ENCODE assay signal across 20 cellular contexts in the genomic region with DNA sequence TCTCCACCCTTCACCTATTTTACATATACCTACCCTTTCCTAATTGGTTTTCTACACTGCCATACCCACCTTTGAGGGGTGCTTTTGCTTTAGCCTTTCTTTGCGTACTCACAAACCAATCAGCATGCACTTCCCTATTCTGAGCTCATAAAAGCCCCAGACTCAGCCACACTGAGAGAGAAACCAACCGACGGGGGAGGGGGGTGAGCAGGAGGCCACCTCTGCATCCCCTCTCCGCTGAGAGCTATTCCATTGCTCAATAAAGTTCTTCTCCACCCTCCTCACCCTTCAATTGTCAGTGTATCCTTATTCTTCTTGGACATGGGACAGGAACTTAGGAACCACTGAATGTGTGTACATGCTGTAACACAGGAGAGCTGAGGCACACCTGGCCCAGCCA. TPM values are rescaled to one million over a fixed set of nuclear protein-coding genes. Genes with fewer than 3 reads are reported as not detected.
A peak's percentile ranks its signal among the peaks of the same experiment; 100 is the strongest.
DNase-seq lines count a peak whose midpoint lies in the region; FAIRE-seq and TF ChIP-seq lines count a peak whose summit lies in the region.
"Had no signal": no experiment of that assay in that cellular context is flagged by ENCODE, and none has a peak within 500 bp of the region (broad histone marks: within the 10 kb centered on the region; RNA-seq: fewer than 3 reads in every experiment).

No MANE protein-coding gene starts in this region.

- H2AFZ ChIP-seq in Karpas-422 (ENCODE audit: low read length), result no peak overlapping the region
- H2AFZ ChIP-seq in H1 (ENCODE audit: low read length), result 0 out of 2 replicates have a peak overlapping the region, but pooled peaks have one; percentile 53
- H2AFZ ChIP-seq in trophoblast cell (ENCODE audit: insufficient read depth, low read length, poor library complexity), result no peak overlapping the region

- DNase-seq in NCI-H748 (lab: John Stamatoyannopoulos, UW; ENCODE audit: unreplicated experiment) (peak; percentile 17), NCI-H748 treated with DMSO at 0.1 percent for 48 hours (lab: John Stamatoyannopoulos, UW) (no peak), Karpas-422 (peak; percentile 46), H1 (ENCODE audit: low read depth in 1 of 2, low spot score in 2 of 2) (no peak), trophoblast cell (no peak), ACHN (no peak), NCI-H1930 (lab: John Stamatoyannopoulos, UW) (no peak)
- no peak for DNase-seq in activated CD4-positive, alpha-beta T cell treated with anti-CD3 and anti-CD28 coated beads, Interleukin-2, amount 50 U/mL, for 1 hour
- DNase-seq: Calu3; CD8-positive, alpha-beta memory T cell; DMS79; GOT3; HFFc6; NCI-H1105; NCI-H146; NCI-H2029 treated with DMSO at 0.1 percent for 48 hours; NCI-H2171; NCI-H345; NCI-H524 had no signal

- no peaks in the 10 kb centered on the region for H3K27me3 ChIP-seq in Karpas-422 (ENCODE audit: low read length)
- peaks cover 21 to 57% (median 46%) of the 10 kb centered on the region in 4 experiments for H3K27me3 ChIP-seq in H1 (replicated peaks in 1 of 4; ENCODE audit: control insufficient read depth in 3 of 4, extremely low read depth in 1 of 4, insufficient read depth in 3 of 4, low read length in 3 of 4)
- H3K27me3 ChIP-seq in trophoblast cell (ENCODE audit: insufficient read depth, low read length), result no peaks in the 10 kb centered on the region

- TF ChIP-seq RAD21 in H1 (IDR thresholded peaks at IDR 0.05 in 1 of 2, conservative IDR thresholded peaks at IDR 0.05 in 1 of 2; ENCODE audit: low read depth in 2 of 2, low read length in 2 of 2), result no peak

- TF ChIP-seq CTCF in H1 (IDR thresholded peaks at IDR 0.05; ENCODE audit: control extremely low read depth in 1 of 3, insufficient read depth in 1 of 3, low read depth in 1 of 3, low read length in 3 of 3), result no peak

- H3K79me1 ChIP-seq in H1 (ENCODE audit: low read depth, low read length) (no peaks in the 10 kb centered on the region), trophoblast cell (ENCODE audit: low read length) (no peaks in the 10 kb centered on the region)

- no peak overlapping the region for H2BK15ac ChIP-seq in H1 (ENCODE audit: low read length)

- WGBS in H1 (ENCODE audit: extremely low coverage in 1 of 2, insufficient coverage in 1 of 2, insufficient read length in 1 of 2, insufficient replicate concordance in 2 of 2, low coverage in 1 of 2, low lambda C conversion rate in 2 of 2, missing lambda C conversion rate in 1 of 2), 2 experiments, result 42% methylated on average over 4 of the region's 4 CpGs; no CpG with 5 or more reads in 1 of the 2 experiments
- no CpG with 5 or more reads among the region's 4 CpGs for WGBS in trophoblast cell (ENCODE audit: extremely low coverage, insufficient coverage, insufficient read length)

- no peaks in the 10 kb centered on the region for H3K23me2 ChIP-seq in H1 (ENCODE audit: low read depth, low read length)

- no peak overlapping the region for H2BK120ac ChIP-seq in H1 (replicated peaks; ENCODE audit: low read depth, low read length)
- H2BK120ac ChIP-seq in trophoblast cell (ENCODE audit: insufficient read depth, low read length, poor library complexity), result no peak overlapping the region

- H4K8ac ChIP-seq in H1 (ENCODE audit: extremely low read depth, insufficient read depth, low read length), result no peak overlapping the region
- H4K8ac ChIP-seq in trophoblast cell (ENCODE audit: low read depth, low read length), result no peak overlapping the region

- no peak overlapping the region for H3K14ac ChIP-seq in H1 (ENCODE audit: insufficient read length)
- no peak overlapping the region for H3K14ac ChIP-seq in trophoblast cell (ENCODE audit: low read length)

- no peak for TF ChIP-seq EP300 in H1 (IDR thresholded peaks at IDR 0.05; ENCODE audit: borderline replicate concordance in 1 of 2, low read depth in 2 of 2, low read length in 2 of 2)

- no peak overlapping the region for H4K5ac ChIP-seq in H1 (ENCODE audit: insufficient read length, low read depth, low read length)

- no peaks in the 10 kb centered on the region for H3K36me3 ChIP-seq in Karpas-422 (ENCODE audit: insufficient read depth, low read length)
- no peaks in the 10 kb centered on the region for H3K36me3 ChIP-seq in H1 (ENCODE audit: control insufficient read depth in 2 of 4, insufficient read depth in 4 of 4, low read length in 3 of 4)
- no peaks in the 10 kb centered on the region for H3K36me3 ChIP-seq in trophoblast cell (ENCODE audit: control insufficient read depth in 1 of 2, insufficient read depth in 2 of 2, low read length in 2 of 2)

- H4K91ac ChIP-seq in H1 (replicated peaks; ENCODE audit: insufficient read length, low read length), result no peak overlapping the region
- no peak overlapping the region for H4K91ac ChIP-seq in trophoblast cell (ENCODE audit: low read depth, low read length)

- H3K4me2 ChIP-seq in Karpas-422 (ENCODE audit: low read depth, low read length, poor library complexity, severe bottlenecking) (no peak overlapping the region), H1 (ENCODE audit: insufficient read depth in 1 of 2, low read depth in 2 of 2, low read length in 2 of 2) (peak overlapping the region in 1 of 2 experiments; percentile 37; a peak in 2 of 4 replicates), trophoblast cell (ENCODE audit: low read length) (no peak overlapping the region)

- H2BK5ac ChIP-seq in H1 (ENCODE audit: low read depth, low read length) (no peak overlapping the region), trophoblast cell (ENCODE audit: low read depth, low read length, poor library complexity) (no peak overlapping the region)

- CTCF ChIA-PET in H1 (lab: Charles Lee; ENCODE audit: partially characterized antibody), result interaction anchor here (0.6 to 4.1 kb wide), 4 partner anchors 10 to 159 kb away, joined by 3 to 15 read pairs (median 5); a partner anchor contains a TSS

- no peak for TF ChIP-seq POLR2A in H1 (IDR thresholded peaks at IDR 0.05; ENCODE audit: control extremely low read depth in 1 of 2, low read depth in 2 of 2, low read length in 2 of 2)

- in situ Hi-C loops in ACHN (cut with HindIII; ENCODE audit: low pct_ligation_motif_present, low pct_unique_long_range_greater_than_20kb, low sequenced_read_pairs), result no loop called here

- H2AK5ac ChIP-seq in H1 (ENCODE audit: low read depth, low read length), result no peak overlapping the region
- no peak overlapping the region for H2AK5ac ChIP-seq in trophoblast cell (ENCODE audit: low read length)

- no peak for FAIRE-seq in H1 (lab: Jason Lieb, UNC)

- H4K12ac ChIP-seq in trophoblast cell (ENCODE audit: low read depth, low read length), result no peak overlapping the region

- H3K27ac ChIP-seq in Karpas-422 (ENCODE audit: low read length) (no peak overlapping the region), H1 (ENCODE audit: low read depth, low read length) (no peak overlapping the region), trophoblast cell (ENCODE audit: low read depth, low read length) (no peak overlapping the region)
- H3K27ac ChIP-seq: C4-2B had no signal

- no peak overlapping the region for H3K56ac ChIP-seq in H1 (replicated peaks; ENCODE audit: insufficient read length, low read depth, low read length)

- H4K20me1 ChIP-seq in Karpas-422 (ENCODE audit: insufficient read depth, low read depth, low read length) (no peaks in the 10 kb centered on the region), H1 (replicated peaks in 1 of 2; ENCODE audit: control insufficient read depth in 1 of 2, insufficient read depth in 2 of 2, low read length in 2 of 2) (peaks cover 0 to 2% of the 10 kb centered on the region in 2 experiments)

- H3K4me3 ChIP-seq in Karpas-422 (ENCODE audit: low read length) (no peak overlapping the region), H1 (ENCODE audit: extremely low read depth in 1 of 4, insufficient read depth in 2 of 4, low read depth in 3 of 4, low read length in 4 of 4) (no peak overlapping the region), trophoblast cell (ENCODE audit: low read depth, low read length) (peak overlapping the region; percentile 31)

- peaks cover 8% of the 10 kb centered on the region for H3K9me3 ChIP-seq in Karpas-422 (ENCODE audit: low read length)
- peaks cover 4 to 8% of the 10 kb centered on the region in 2 experiments; a peak in 2 of 4 replicates for H3K9me3 ChIP-seq in H1 (ENCODE audit: insufficient read depth in 2 of 2, low read depth in 1 of 2, low read length in 1 of 2)
- H3K9me3 ChIP-seq in trophoblast cell (ENCODE audit: insufficient read depth, low read depth, low read length), result peaks cover 3% of the 10 kb centered on the region

- no peaks in the 10 kb centered on the region for H3K9me2 ChIP-seq in Karpas-422 (replicated peaks; ENCODE audit: insufficient read depth, low read length)

- POLR2A ChIA-PET in H1 (lab: Charles Lee; ENCODE audit: partially characterized antibody), result interaction anchor here (1.2 kb wide), 1 partner anchor 57 kb away, joined by 3 read pairs; a partner anchor contains a TSS

- H3K79me2 ChIP-seq in Karpas-422 (ENCODE audit: low read length), result no peaks in the 10 kb centered on the region
- H3K79me2 ChIP-seq in H1 (ENCODE audit: control insufficient read depth in 1 of 2, insufficient read depth in 2 of 2, low read length in 2 of 2), result no peaks in the 10 kb centered on the region
- no peaks in the 10 kb centered on the region for H3K79me2 ChIP-seq in trophoblast cell (ENCODE audit: control insufficient read depth, insufficient read depth, low read length, poor library complexity)

- H3K9ac ChIP-seq in Karpas-422 (ENCODE audit: low read length) (no peak overlapping the region), H1 (replicated peaks in 1 of 4; ENCODE audit: extremely low read depth in 1 of 4, low read depth in 3 of 4, low read length in 3 of 4) (no peak overlapping the region), trophoblast cell (ENCODE audit: low read length) (no peak overlapping the region)

- no peaks in the 10 kb centered on the region for H3K4me1 ChIP-seq in Karpas-422 (ENCODE audit: low read length)
- H3K4me1 ChIP-seq in H1 (replicated peaks in 1 of 4; ENCODE audit: control insufficient read depth in 3 of 4, insufficient read depth in 4 of 4, low read length in 3 of 4), result peaks cover 0 to 2% (median 2%) of the 10 kb centered on the region in 4 experiments; a peak in 3 of 7 replicates
- no peaks in the 10 kb centered on the region for H3K4me1 ChIP-seq in trophoblast cell (ENCODE audit: control insufficient read depth in 1 of 2, insufficient read depth in 2 of 2, low read length in 2 of 2)

- no peak overlapping the region for H3K4ac ChIP-seq in H1 (replicated peaks; ENCODE audit: insufficient read length, low read depth, low read length)
- no peak overlapping the region for H3K4ac ChIP-seq in trophoblast cell (ENCODE audit: low read depth, low read length)

- H3K18ac ChIP-seq in H1 (ENCODE audit: extremely low read depth, low read length) (no peak overlapping the region), trophoblast cell (ENCODE audit: low read length) (no peak overlapping the region)

- H3K23ac ChIP-seq in H1 (ENCODE audit: insufficient read length) (no peak overlapping the region), trophoblast cell (ENCODE audit: low read length) (no peak overlapping the region)

- no peak overlapping the region for H2BK20ac ChIP-seq in H1 (ENCODE audit: low read length)

- H2BK12ac ChIP-seq in H1 (ENCODE audit: low read depth, low read length) (no peak overlapping the region), trophoblast cell (ENCODE audit: low read length) (no peak overlapping the region)

RNA-seq across cellular contexts. Expression of a gene that starts 9.0 kb away (rescaled TPM):
- not detected in 2 replicates for total RNA-seq in Karpas-422 (2014; rRNA removed; shearing (Covaris generic); ENCODE audit: low replicate concordance)
- 9.9 and 10.1 TPM in 2 replicates for total RNA-seq in H1 (2021; fragmentation: NEBNext Ultra II Directional; extraction: Animal tissue kit (Norgen Biotek cat#: 25700))
- 7.2 and 7.9 TPM in 2 replicates for polyA plus RNA-seq in H1 (2011; rRNA removed)
- polyA plus RNA-seq in H1 (2011; cell fraction: cytosol; rRNA removed), result 5.5 TPM
- 4.8 TPM for polyA plus RNA-seq in H1 (2011; cell fraction: nucleus; rRNA removed)
- polyA plus RNA-seq in H1 (2012, experiment 1 of 2), result 9.6 to 11.3 TPM (median 10.4 TPM) in 4 replicates
- 2.3 TPM for polyA plus RNA-seq in H1 (2012, experiment 2 of 2)
- 9.8 TPM for polyA plus RNA-seq in H1 (2013, experiment 1 of 2)
- 10.3 TPM for polyA plus RNA-seq in H1 (2013, experiment 2 of 2)
- polyA minus RNA-seq in H1 (2011; rRNA and poly(A)+ RNA removed), result 7.8 and 17.5 TPM in 2 replicates
- polyA minus RNA-seq in H1 (2011; cell fraction: cytosol; rRNA and poly(A)+ RNA removed), result 10.3 TPM
- 10.6 TPM for polyA minus RNA-seq in H1 (2011; cell fraction: nucleus; rRNA and poly(A)+ RNA removed)
- 45.1 and 45.8 TPM in 2 replicates for polyA plus RNA-seq in trophoblast cell (2013)
- polyA plus RNA-seq: CD8-positive, alpha-beta memory T cell had no signal

RNA-seq across cellular contexts. Expression of a gene that starts 56.6 kb away (rescaled TPM):
- 17.8 and 28.6 TPM in 2 replicates for total RNA-seq in Karpas-422 (2014; rRNA removed; shearing (Covaris generic); ENCODE audit: low replicate concordance)
- total RNA-seq in H1 (2021; fragmentation: NEBNext Ultra II Directional; extraction: Animal tissue kit (Norgen Biotek cat#: 25700)), result 23.4 and 25.7 TPM in 2 replicates
- polyA plus RNA-seq in H1 (2011; rRNA removed), result 7.4 and 13.1 TPM in 2 replicates
- 11.2 TPM for polyA plus RNA-seq in H1 (2011; cell fraction: cytosol; rRNA removed)
- 7.3 TPM for polyA plus RNA-seq in H1 (2011; cell fraction: nucleus; rRNA removed)
- 14.4 to 25.4 TPM (median 18.4 TPM) in 4 replicates for polyA plus RNA-seq in H1 (2012, experiment 1 of 2)
- polyA plus RNA-seq in H1 (2012, experiment 2 of 2), result 2.8 TPM
- polyA plus RNA-seq in H1 (2013, experiment 1 of 2), result 11.5 TPM
- 11.6 TPM for polyA plus RNA-seq in H1 (2013, experiment 2 of 2)
- polyA minus RNA-seq in H1 (2011; rRNA and poly(A)+ RNA removed), result 17.3 and 28.9 TPM in 2 replicates
- 13.6 TPM for polyA minus RNA-seq in H1 (2011; cell fraction: cytosol; rRNA and poly(A)+ RNA removed)
- polyA minus RNA-seq in H1 (2011; cell fraction: nucleus; rRNA and poly(A)+ RNA removed), result 19.3 TPM
- polyA plus RNA-seq in trophoblast cell (2013), result 15.1 and 15.2 TPM in 2 replicates

Comparison
In these comparisons a context has a peak if more than half of its experiments do, and no peak if none do; other contexts are left out.
1. DNase-seq: peak in NCI-H748 (single experiment) and Karpas-422 (single experiment); none in NCI-H748 treated with DMSO at 0.1 percent for 48 hours (single experiment), H1 (0 of 2), trophoblast cell (0 of 2), ACHN (single experiment), activated CD4-positive, alpha-beta T cell treated with anti-CD3 and anti-CD28 coated beads, Interleukin-2, amount 50 U/mL, for 1 hour (single experiment) and NCI-H1930 (0 of 2).
2. RNA of a gene that starts 9.0 kb away (total RNA-seq): 9.9 to 10.1 TPM in H1; not detected in Karpas-422; every median in the first group is over 10 times any median in the second.